Comparison of ENCODE assay signal across 34 cellular contexts in genomic region chr4:25146076-25146475, GRCh38.
"Had no signal": no experiment of that assay in that cellular context is flagged by ENCODE, and none has a peak within 500 bp of the region (broad histone marks: within the 10 kb centered on the region; RNA-seq: fewer than 3 reads in every experiment).

No MANE protein-coding gene starts in this region.

- H3K27ac ChIP-seq: brain microvascular endothelial cell, Peyer's patch, SJSA1 had no signal

- H3K36me3 ChIP-seq: brain microvascular endothelial cell, SJSA1 had no signal

- H3K27ac Mint-ChIP-seq: activated CD4-positive, alpha-beta memory T cell treated with anti-CD3 and anti-CD28 coated beads, Interleukin-2, amount 10 ng/mL, durations not matched to agents 7 days and 5 days; activated CD4-positive, alpha-beta T cell treated with anti-CD3 and anti-CD28 coated beads for 36 hours; activated CD8-positive, alpha-beta memory T cell treated with anti-CD3 and anti-CD28 coated beads, Interleukin-2, amount 10 ng/mL, durations not matched to agents 7 days and 5 days; activated naive CD8-positive, alpha-beta T cell treated with anti-CD3 and anti-CD28 coated beads for 36 hours; activated T-cell treated with anti-CD3 and anti-CD28 coated beads, Interleukin-2, amount 50 U/mL, for 72 hours; activated T-helper 17 cell treated with anti-CD3 and anti-CD28 coated beads, Interleukin-2, amount 50 U/mL, for 72 hours; T-helper 1 cell treated with Interleukin-12 subunit alpha and Interleukin-12 subunit beta and Interleukin-4 antibody, amounts not matched to agents 30 μg/mL and 1 μg/mL, for 36 hours; T-helper 2 cell treated with Interferon-gamma antibody and Interleukin-4, amounts not matched to agents 5 μg/mL and 100 μg/mL, for 36 hours had no signal

- H3K4me3 ChIP-seq: Peyer's patch, SJSA1 had no signal

- H3K4me1 Mint-ChIP-seq: activated CD4-positive, alpha-beta memory T cell treated with anti-CD3 and anti-CD28 coated beads, Interleukin-2, amount 10 ng/mL, durations not matched to agents 7 days and 5 days; activated CD4-positive, alpha-beta T cell treated with anti-CD3 and anti-CD28 coated beads for 36 hours; activated naive CD8-positive, alpha-beta T cell treated with anti-CD3 and anti-CD28 coated beads for 36 hours; activated T-helper 17 cell treated with anti-CD3 and anti-CD28 coated beads, Interleukin-2, amount 50 U/mL, for 72 hours had no signal

- H3K4me3 Mint-ChIP-seq: activated CD4-positive, alpha-beta memory T cell treated with anti-CD3 and anti-CD28 coated beads, Interleukin-2, amount 10 ng/mL, durations not matched to agents 7 days and 5 days; activated CD4-positive, alpha-beta T cell treated with anti-CD3 and anti-CD28 coated beads for 36 hours; activated CD8-positive, alpha-beta memory T cell treated with anti-CD3 and anti-CD28 coated beads, Interleukin-2, amount 10 ng/mL, durations not matched to agents 7 days and 5 days; activated naive CD8-positive, alpha-beta T cell treated with anti-CD3 and anti-CD28 coated beads for 36 hours; activated T-cell treated with anti-CD3 and anti-CD28 coated beads, Interleukin-2, amount 50 U/mL, for 72 hours; activated T-helper 17 cell treated with anti-CD3 and anti-CD28 coated beads, Interleukin-2, amount 50 U/mL, for 72 hours; T-helper 1 cell treated with Interleukin-12 subunit alpha and Interleukin-12 subunit beta and Interleukin-4 antibody, amounts not matched to agents 30 μg/mL and 1 μg/mL, for 36 hours; T-helper 2 cell treated with Interferon-gamma antibody and Interleukin-4, amounts not matched to agents 5 μg/mL and 100 μg/mL, for 36 hours had no signal

- ATAC-seq: activated CD4-positive, alpha-beta T cell treated with anti-CD3 and anti-CD28 coated beads for 36 hours; activated CD8-positive, alpha-beta memory T cell treated with anti-CD3 and anti-CD28 coated beads, Interleukin-2, amount 10 ng/mL, durations not matched to agents 7 days and 5 days; activated T-cell treated with anti-CD3 and anti-CD28 coated beads, Interleukin-2, amount 50 U/mL, for 72 hours; activated T-helper 17 cell treated with anti-CD3 and anti-CD28 coated beads, Interleukin-2, amount 50 U/mL, for 72 hours; PC-3 had no signal

- H3K9me3 Mint-ChIP-seq: activated CD4-positive, alpha-beta memory T cell treated with anti-CD3 and anti-CD28 coated beads, Interleukin-2, amount 10 ng/mL, durations not matched to agents 7 days and 5 days; activated naive CD8-positive, alpha-beta T cell treated with anti-CD3 and anti-CD28 coated beads for 36 hours; activated T-cell treated with anti-CD3 and anti-CD28 coated beads, Interleukin-2, amount 50 U/mL, for 72 hours; activated T-helper 17 cell treated with anti-CD3 and anti-CD28 coated beads, Interleukin-2, amount 50 U/mL, for 72 hours; T-helper 1 cell treated with Interleukin-12 subunit alpha and Interleukin-12 subunit beta and Interleukin-4 antibody, amounts not matched to agents 30 μg/mL and 1 μg/mL, for 36 hours; T-helper 2 cell treated with Interferon-gamma antibody and Interleukin-4, amounts not matched to agents 5 μg/mL and 100 μg/mL, for 36 hours had no signal

- H3K27me3 Mint-ChIP-seq: activated CD4-positive, alpha-beta memory T cell treated with anti-CD3 and anti-CD28 coated beads, Interleukin-2, amount 10 ng/mL, durations not matched to agents 7 days and 5 days; activated CD4-positive, alpha-beta T cell treated with anti-CD3 and anti-CD28 coated beads for 36 hours; activated CD8-positive, alpha-beta memory T cell treated with anti-CD3 and anti-CD28 coated beads, Interleukin-2, amount 10 ng/mL, durations not matched to agents 7 days and 5 days; activated naive CD8-positive, alpha-beta T cell treated with anti-CD3 and anti-CD28 coated beads for 36 hours; activated T-helper 17 cell treated with anti-CD3 and anti-CD28 coated beads, Interleukin-2, amount 50 U/mL, for 72 hours had no signal

- H3K9me3 ChIP-seq: Peyer's patch, SJSA1, SK-N-SH had no signal

- H3K27me3 ChIP-seq: brain microvascular endothelial cell, Peyer's patch, SJSA1 had no signal

- H3K4me1 ChIP-seq: Peyer's patch, SJSA1 had no signal

- FAIRE-seq: TTC549 had no signal

- DNase-seq: activated CD4-positive, alpha-beta memory T cell treated with anti-CD3 and anti-CD28 coated beads, Interleukin-2, amount 10 ng/mL, durations not matched to agents 7 days and 5 days; activated CD4-positive, alpha-beta T cell treated with anti-CD3 and anti-CD28 coated beads for 36 hours; activated CD8-positive, alpha-beta memory T cell treated with anti-CD3 and anti-CD28 coated beads for 24 hours; activated CD8-positive, alpha-beta memory T cell treated with anti-CD3 and anti-CD28 coated beads, Interleukin-2, amount 10 ng/mL, durations not matched to agents 7 days and 5 days; activated effector memory CD4-positive, alpha-beta T cell treated with anti-CD3 and anti-CD28 coated beads, Interleukin-2, amount 50 U/mL, for 16 hours; activated naive CD4-positive, alpha-beta T cell; activated naive CD4-positive, alpha-beta T cell treated with anti-CD3 and anti-CD28 coated beads, Interleukin-2, amount 50 U/mL, for 16 hours; activated naive CD8-positive, alpha-beta T cell treated with anti-CD3 and anti-CD28 coated beads for 36 hours; activated T-cell treated with anti-CD3 and anti-CD28 coated beads, Interleukin-2, amount 50 U/mL, for 1 hour; activated T-cell treated with anti-CD3 and anti-CD28 coated beads, Interleukin-2, amount 50 U/mL, for 72 hours; amniotic stem cell; aorta; brain microvascular endothelial cell; central memory CD4-positive, alpha-beta T cell; Karpas-422; NCI-H1105; NCI-H1417 treated with DMSO at 0.1 percent for 48 hours; NCI-H187 treated with DMSO at 0.1 percent for 48 hours; NCI-H2081 treated with DMSO at 0.1 percent for 48 hours; NCI-H226; NCI-H446 treated with DMSO at 0.1 percent for 48 hours; NCI-H69; NCI-H82; NK-92 treated with Interleukin-12 subunit alpha and Interleukin-12 subunit beta, amount 100 ng/mL, for 24 hours; PC-3; Peyer's patch; RPMI8226; SHP77 treated with DMSO at 0.1 percent for 48 hours; SK-N-SH had no signal
